8 cellular contexts compared by ENCODE assay signal in the genomic region with DNA sequence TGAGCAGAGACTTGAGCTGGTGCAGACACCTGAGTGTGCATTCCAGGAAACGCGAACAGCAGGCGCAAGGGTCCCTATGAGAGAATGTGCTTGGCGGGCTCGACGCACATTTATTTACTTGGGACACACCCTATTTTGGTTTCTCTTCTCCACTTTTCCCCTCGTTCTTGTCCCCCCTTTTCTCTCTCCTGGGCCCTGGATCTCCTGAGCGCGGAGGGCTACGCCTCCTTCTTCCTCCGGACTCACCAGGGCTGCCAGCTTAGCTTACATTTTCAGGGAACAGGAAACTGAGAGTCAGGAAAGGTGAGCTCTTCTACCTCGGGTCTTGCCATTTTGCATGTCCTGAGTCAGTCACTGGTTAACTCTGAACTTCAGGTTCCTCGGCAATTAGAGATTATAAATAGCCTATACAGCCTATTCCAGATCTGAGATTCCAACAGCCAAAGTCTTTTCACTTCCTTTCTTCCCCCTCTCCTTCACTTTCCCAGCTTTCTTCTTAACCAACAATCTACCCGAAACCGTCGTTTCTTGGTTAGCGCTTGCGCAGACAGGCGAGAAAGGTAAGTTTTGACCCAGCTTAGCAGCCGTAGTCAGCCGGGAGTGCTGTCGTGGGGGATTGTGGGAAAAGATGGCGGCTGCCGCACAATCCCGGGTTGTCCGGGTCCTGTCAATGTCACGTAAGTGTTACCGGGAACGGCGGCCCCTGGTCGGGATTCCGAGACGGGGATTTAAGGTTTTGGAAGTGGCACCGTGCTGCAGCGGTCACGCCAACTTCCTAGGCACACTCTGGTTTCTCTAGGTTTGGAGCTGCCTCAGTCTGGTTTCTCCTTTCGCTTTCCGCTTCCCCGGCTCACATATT. TPM values are rescaled to one million over a fixed set of nuclear protein-coding genes. Genes with fewer than 3 reads are reported as not detected.
DNase-seq lines count a peak whose midpoint lies in the region; ATAC-seq and TF ChIP-seq lines count a peak whose summit lies in the region.

A gene (minus strand): TSS at position 553 of the 859 bp plus-strand sequence. CDS start 10,855 bp downstream, outside the sequence.
A gene (plus strand): TSS at position 616 of the 859 bp plus-strand sequence. CDS start 13 bp downstream, at position 629.

- TSS peak; percentile 89 for BruUV-seq in Calu3 (replicated peaks; lab: Mats Ljungman, UMichigan)

- peaks cover 11% of the 10 kb centered on the region for H3K27me3 Mint-ChIP-seq in Calu3 (ENCODE audit: unreplicated experiment)
- H3K27me3 Mint-ChIP-seq in activated T-cell treated with anti-CD3 and anti-CD28 coated beads, Interleukin-2, amount 50 U/mL, for 24 hours: no peaks in the 10 kb centered on the region

- peak within 1 kb of the TSS; percentile 98 for H3K4me3 ChIP-seq in mucosa of stomach (ENCODE audit: low read length)

- peaks cover 22% of the 10 kb centered on the region for H3K4me1 Mint-ChIP-seq in Calu3 (ENCODE audit: low read depth, unreplicated experiment)
- H3K4me1 Mint-ChIP-seq in activated T-cell treated with anti-CD3 and anti-CD28 coated beads, Interleukin-2, amount 50 U/mL, for 24 hours (ENCODE audit: low read depth): peaks cover 56% of the 10 kb centered on the region

- no peak for TF ChIP-seq CTCF in Calu3 (IDR thresholded peaks at IDR 0.05; ENCODE audit: unreplicated experiment)

- H3K9me3 Mint-ChIP-seq in Calu3 (ENCODE audit: low read depth, unreplicated experiment): no peaks in the 10 kb centered on the region
- H3K9me3 Mint-ChIP-seq in activated T-cell treated with anti-CD3 and anti-CD28 coated beads, Interleukin-2, amount 50 U/mL, for 24 hours: no peaks in the 10 kb centered on the region

- H3K4me3 Mint-ChIP-seq in Calu3 (ENCODE audit: low read depth, unreplicated experiment): peak within 1 kb of the TSS; percentile 99
- H3K4me3 Mint-ChIP-seq in activated T-cell treated with anti-CD3 and anti-CD28 coated beads, Interleukin-2, amount 50 U/mL, for 24 hours: peak within 1 kb of the TSS; percentile 99

- peak within 1 kb of the TSS; percentile 98 for H3K9ac ChIP-seq in mucosa of stomach (ENCODE audit: low read length)

- H3K36me3 ChIP-seq in mucosa of stomach (ENCODE audit: control insufficient read depth, insufficient read depth, low read length): no peaks in the 10 kb centered on the region

- H3K27ac Mint-ChIP-seq in Calu3 (ENCODE audit: unreplicated experiment): peak within 1 kb of the TSS; percentile 99
- peak within 1 kb of the TSS; percentile 99 for H3K27ac Mint-ChIP-seq in activated T-cell treated with anti-CD3 and anti-CD28 coated beads, Interleukin-2, amount 50 U/mL, for 24 hours

- ATAC-seq in GM21390 (IDR thresholded peaks at IDR 0.05; ENCODE audit: unreplicated experiment): peak; percentile 85
- peak; percentile 93 for ATAC-seq in esophagus mucosa

- intact Hi-C loops in Calu3 (cut with micrococcal nuclease; ENCODE audit: unreplicated experiment): loop anchor here (2.0 kb wide), 1 partner anchor 44 kb away; no protein-coding TSS in a partner anchor

- peaks cover 13% of the 10 kb centered on the region for H3K4me1 ChIP-seq in mucosa of stomach (ENCODE audit: control insufficient read depth, insufficient read depth, low read length)

- peak; percentile 80 for DNase-seq in Calu3
- DNase-seq in HuH-7.5 (ENCODE audit: low spot score): peak; percentile 42
- peak; percentile 89 for DNase-seq in OCI-M1 (lab: John Stamatoyannopoulos, UW)
- DNase-seq in activated T-cell treated with anti-CD3 and anti-CD28 coated beads, Interleukin-2, amount 50 U/mL, for 24 hours: peak; percentile 85
- DNase-seq in stimulated activated CD8-positive, alpha-beta memory T cell treated with anti-CD3 and anti-CD28 coated beads, Interleukin-4, amount 100 ng/mL, for 48 hours: peak; percentile 85

- CTCF ChIA-PET in Calu3 (lab: Charles Lee): interaction anchor here (0.9 kb wide), 1 partner anchor 51 kb away, joined by 3 read pairs; no protein-coding TSS in a partner anchor

- H3K27me3 ChIP-seq in mucosa of stomach (ENCODE audit: control insufficient read depth, insufficient read depth, low read length): no peaks in the 10 kb centered on the region

- no peaks in the 10 kb centered on the region for H3K9me3 ChIP-seq in mucosa of stomach (ENCODE audit: control insufficient read depth, low read length)

- peaks cover 21% of the 10 kb centered on the region for H3K36me3 Mint-ChIP-seq in Calu3 (ENCODE audit: insufficient read depth, unreplicated experiment)
- peaks cover 39% of the 10 kb centered on the region for H3K36me3 Mint-ChIP-seq in activated T-cell treated with anti-CD3 and anti-CD28 coated beads, Interleukin-2, amount 50 U/mL, for 24 hours (ENCODE audit: low read depth)

RNA-seq across cellular contexts. Expression of the first gene that starts in this region (rescaled TPM):
- total RNA-seq in Calu3 (2022): 1.5 and 1.6 TPM in 2 replicates
- total RNA-seq in esophagus mucosa: 0.32 TPM

RNA-seq across cellular contexts. Expression of the second gene that starts in this region (rescaled TPM):
- total RNA-seq in Calu3 (2022) (125 and 130 TPM in 2 replicates), esophagus mucosa (83.4 TPM)

Comparison
In these comparisons a context has a peak if more than half of its experiments do, and no peak if none do; other contexts are left out.
1. Peak in every context shown above with its lines: DNase-seq, ATAC-seq and H3K4me3 ChIP-seq.